ENCODE assay signal across 1 cellular context in genomic region chr18:62586781-62587487, GRCh38.
TF ChIP-seq lines count a peak whose summit lies in the region.

No MANE protein-coding gene starts in this region.

TF ChIP-seq in HepG2, 621 proteins besides CTCF, POLR2A, EP300 and RAD21 (continued from another document):
- 0 out of 2 replicates have a peak, but pooled peaks have one; percentile 78 for TF ChIP-seq FOXO4 (CRISPR knock-in tag; conservative IDR thresholded peaks at IDR 0.05)
